1 cellular context compared by ENCODE assay signal in the genomic region with DNA sequence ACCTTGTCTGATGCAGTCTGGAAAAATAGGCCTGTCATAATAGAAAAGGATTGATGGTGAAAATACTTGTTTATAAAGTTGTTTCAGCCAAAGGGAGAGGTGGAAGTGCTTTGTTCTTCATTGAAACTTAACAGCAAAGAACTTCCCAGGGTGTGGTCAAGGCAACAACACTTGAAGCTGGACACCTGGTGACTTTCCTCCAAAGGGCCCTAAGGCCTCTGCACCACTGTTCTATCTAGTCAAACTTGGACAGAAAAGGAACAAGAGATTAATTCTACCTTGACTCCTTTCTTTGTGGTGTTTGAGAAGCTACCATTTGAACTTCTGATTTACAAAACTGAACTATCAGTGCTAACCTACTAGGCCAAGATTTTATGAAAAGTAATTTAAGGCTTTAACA.
TF ChIP-seq lines count a peak whose summit lies in the region.

No MANE protein-coding gene starts in this region.

TF ChIP-seq in IMR-90, 13 proteins besides CTCF, POLR2A, EP300 and RAD21:
- no peak for TF ChIP-seq MAZ (IDR thresholded peaks at IDR 0.05; ENCODE audit: borderline replicate concordance, low read depth, low read length)
